ENCODE assay signal across 30 cellular contexts in the genomic region with DNA sequence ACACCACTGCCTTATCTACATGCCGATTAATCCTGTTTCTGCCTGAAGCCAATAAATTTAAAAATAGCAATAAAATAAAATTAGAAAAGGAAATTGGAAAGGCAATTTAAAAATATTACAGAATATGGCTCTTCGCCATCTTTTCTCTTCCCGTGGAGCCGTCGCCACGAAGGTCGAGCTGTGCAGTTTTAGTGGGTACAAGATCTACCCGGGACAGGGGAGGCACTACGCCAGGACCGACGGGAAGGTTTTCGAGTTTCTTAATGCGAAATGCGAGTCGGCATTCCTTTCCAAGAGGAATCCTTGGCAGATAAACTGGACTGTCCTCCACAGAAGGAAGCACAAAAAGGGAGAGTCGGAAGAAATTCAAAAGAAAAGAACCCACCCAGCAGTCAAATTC.
"Had no signal": no experiment of that assay in that cellular context is flagged by ENCODE, and none has a peak within 500 bp of the region (broad histone marks: within the 10 kb centered on the region; RNA-seq: fewer than 3 reads in every experiment).

No MANE protein-coding gene starts in this region.

- H3K4me3 Mint-ChIP-seq: immature natural killer cell; naive thymus-derived CD4-positive, alpha-beta T cell; natural killer cell treated with Interleukin-12 subunit alpha and Interleukin-12 subunit beta and Interleukin-15 and Interleukin-18, amount 100 ng/mL, for 72 hours; stimulated activated naive B cell treated with anti-CD40 and anti-IgM and Interleukin-4, amounts not matched to agents 10 μg/mL and 1 μg/mL and 100 μg/mL, for 72 hours had no signal

- H3K4me1 ChIP-seq: heart left ventricle, left lung, lower lobe of right lung, parathyroid adenoma, right atrium auricular region, stomach, tibial artery, upper lobe of right lung, vagina had no signal

- H3K9me3 ChIP-seq: lower lobe of right lung, upper lobe of right lung had no signal

- ATAC-seq: heart left ventricle; left colon; left lung; lower lobe of right lung; mucosa of descending colon; naive thymus-derived CD4-positive, alpha-beta T cell; natural killer cell treated with Interleukin-12 subunit alpha and Interleukin-12 subunit beta and Interleukin-15 and Interleukin-18, amount 100 ng/mL, for 72 hours; sciatic nerve; stimulated activated naive B cell treated with anti-CD40 and anti-IgM and Interleukin-4, amounts not matched to agents 10 μg/mL and 1 μg/mL and 100 μg/mL, for 72 hours; stimulated activated naive CD8-positive, alpha-beta T cell treated with anti-CD3 and anti-CD28 coated beads, Interleukin-15, Interleukin-2, amounts not matched to agents 100 U/mL and 50 U/mL, for 24 hours; upper lobe of right lung had no signal

- H3K27me3 ChIP-seq: heart left ventricle, left lung, right atrium auricular region, stomach, tibial artery, upper lobe of right lung, vagina had no signal

- DNase-seq: heart left ventricle; hypothalamus; immature natural killer cell; kidney; left colon; left lung; lower lobe of right lung; mesendoderm; midbrain; mucosa of descending colon; naive thymus-derived CD4-positive, alpha-beta T cell; nucleus accumbens; stimulated activated CD4-positive, alpha-beta T cell treated with anti-CD3 and anti-CD28 coated beads, Interleukin-12 subunit alpha, Interleukin-12 subunit beta, amount 100 ng/mL, for 4 hours; stimulated activated CD4-positive, alpha-beta T cell treated with anti-CD3 and anti-CD28 coated beads, Interleukin-15, amount 100 ng/mL, for 24 hours; stimulated activated CD4-positive, alpha-beta T cell treated with anti-CD3 and anti-CD28 coated beads, Interleukin-2, amount 100 ng/mL, for 24 hours; stimulated activated CD4-positive, alpha-beta T cell treated with anti-CD3 and anti-CD28 coated beads, Interleukin-4, amount 100 ng/mL, for 1 hour; stimulated activated naive B cell treated with anti-CD40 and anti-IgM and Interleukin-4, amounts not matched to agents 10 μg/mL and 1 μg/mL and 100 μg/mL, for 72 hours; stimulated activated naive CD8-positive, alpha-beta T cell treated with anti-CD3 and anti-CD28 coated beads, Interleukin-15, Interleukin-2, amounts not matched to agents 100 U/mL and 50 U/mL, for 24 hours; stomach; trophoblast cell; upper lobe of right lung had no signal

- H3K36me3 ChIP-seq: lower lobe of right lung had no signal

- H3K4me3 ChIP-seq: heart left ventricle, left lung, lower lobe of right lung, mucosa of descending colon, right atrium auricular region, skin epidermis, stomach, thoracic aorta, tibial artery, upper lobe of right lung, vagina had no signal

- H3K27ac ChIP-seq: heart left ventricle, left lung, lower lobe of right lung, parathyroid adenoma, right atrium auricular region, skin epidermis, stomach, thoracic aorta, tibial artery, upper lobe of right lung, vagina had no signal

- H3K27me3 Mint-ChIP-seq: naive thymus-derived CD4-positive, alpha-beta T cell; progenitor cell of endocrine pancreas; stimulated activated naive B cell treated with anti-CD40 and anti-IgM and Interleukin-4, amounts not matched to agents 10 μg/mL and 1 μg/mL and 100 μg/mL, for 72 hours had no signal

- H3K4me1 Mint-ChIP-seq: immature natural killer cell; stimulated activated naive B cell treated with anti-CD40 and anti-IgM and Interleukin-4, amounts not matched to agents 10 μg/mL and 1 μg/mL and 100 μg/mL, for 72 hours had no signal
